ENCODE assay signal across 1 cellular context in genomic region chr15:63077952-63078351, GRCh38.
TF ChIP-seq lines count a peak whose summit lies in the region.

No MANE protein-coding gene starts in this region.

TF ChIP-seq in A549, 52 proteins besides CTCF, POLR2A, EP300 and RAD21:
- TF ChIP-seq EHF (CRISPR knock-in tag; IDR thresholded peaks at IDR 0.05) = no peak
- TF ChIP-seq NR3C1 (IDR thresholded peaks at IDR 0.05) = no peak
- TF ChIP-seq MAZ (IDR thresholded peaks at IDR 0.05; ENCODE audit: borderline replicate concordance, low read depth, low read length) = no peak
- no peak for TF ChIP-seq SREBF2 (IDR thresholded peaks at IDR 0.05)
- TF ChIP-seq KDM1A (IDR thresholded peaks at IDR 0.05; ENCODE audit: low read depth) = no peak
- TF ChIP-seq, protein P1, sequence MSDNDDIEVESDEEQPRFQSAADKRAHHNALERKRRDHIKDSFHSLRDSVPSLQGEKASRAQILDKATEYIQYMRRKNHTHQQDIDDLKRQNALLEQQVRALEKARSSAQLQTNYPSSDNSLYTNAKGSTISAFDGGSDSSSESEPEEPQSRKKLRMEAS (IDR thresholded peaks at IDR 0.05) = no peak
- TF ChIP-seq FOSL2 (IDR thresholded peaks at IDR 0.05) = no peak
- TF ChIP-seq FOSL2 (CRISPR knock-in tag; IDR thresholded peaks at IDR 0.05) = no peak
- TF ChIP-seq, protein P2, sequence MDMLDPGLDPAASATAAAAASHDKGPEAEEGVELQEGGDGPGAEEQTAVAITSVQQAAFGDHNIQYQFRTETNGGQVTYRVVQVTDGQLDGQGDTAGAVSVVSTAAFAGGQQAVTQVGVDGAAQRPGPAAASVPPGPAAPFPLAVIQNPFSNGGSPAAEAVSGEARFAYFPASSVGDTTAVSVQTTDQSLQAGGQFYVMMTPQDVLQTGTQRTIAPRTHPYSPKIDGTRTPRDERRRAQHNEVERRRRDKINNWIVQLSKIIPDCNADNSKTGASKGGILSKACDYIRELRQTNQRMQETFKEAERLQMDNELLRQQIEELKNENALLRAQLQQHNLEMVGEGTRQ (IDR thresholded peaks at IDR 0.05) = no peak
- no peak for TF ChIP-seq NPAS2 (CRISPR knock-in tag; IDR thresholded peaks at IDR 0.05; ENCODE audit: borderline replicate concordance)
- no peak for TF ChIP-seq HOXB13 (CRISPR knock-in tag; IDR thresholded peaks at IDR 0.05; ENCODE audit: low read depth)
- TF ChIP-seq HOXA7 (CRISPR knock-in tag; IDR thresholded peaks at IDR 0.05) = no peak
- no peak for TF ChIP-seq RCOR1 (IDR thresholded peaks at IDR 0.05; ENCODE audit: low read depth, low read length)
- no peak for TF ChIP-seq RARB (CRISPR knock-in tag; IDR thresholded peaks at IDR 0.05)
- TF ChIP-seq TP53 (CRISPR knock-in tag; IDR thresholded peaks at IDR 0.05) = no peak
- TF ChIP-seq HDAC2 (IDR thresholded peaks at IDR 0.05) = no peak
- no peak for TF ChIP-seq RFX5 (IDR thresholded peaks at IDR 0.05)
- TF ChIP-seq NFE2L2 (conservative IDR thresholded peaks at IDR 0.05; ENCODE audit: low read length) = no peak
- no peak for TF ChIP-seq HES2 (IDR thresholded peaks at IDR 0.05)
- TF ChIP-seq, protein P3, sequence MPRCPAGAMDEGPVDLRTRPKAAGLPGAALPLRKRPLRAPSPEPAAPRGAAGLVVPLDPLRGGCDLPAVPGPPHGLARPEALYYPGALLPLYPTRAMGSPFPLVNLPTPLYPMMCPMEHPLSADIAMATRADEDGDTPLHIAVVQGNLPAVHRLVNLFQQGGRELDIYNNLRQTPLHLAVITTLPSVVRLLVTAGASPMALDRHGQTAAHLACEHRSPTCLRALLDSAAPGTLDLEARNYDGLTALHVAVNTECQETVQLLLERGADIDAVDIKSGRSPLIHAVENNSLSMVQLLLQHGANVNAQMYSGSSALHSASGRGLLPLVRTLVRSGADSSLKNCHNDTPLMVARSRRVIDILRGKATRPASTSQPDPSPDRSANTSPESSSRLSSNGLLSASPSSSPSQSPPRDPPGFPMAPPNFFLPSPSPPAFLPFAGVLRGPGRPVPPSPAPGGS (IDR thresholded peaks at IDR 0.05) = no peak
- TF ChIP-seq, protein P4, sequence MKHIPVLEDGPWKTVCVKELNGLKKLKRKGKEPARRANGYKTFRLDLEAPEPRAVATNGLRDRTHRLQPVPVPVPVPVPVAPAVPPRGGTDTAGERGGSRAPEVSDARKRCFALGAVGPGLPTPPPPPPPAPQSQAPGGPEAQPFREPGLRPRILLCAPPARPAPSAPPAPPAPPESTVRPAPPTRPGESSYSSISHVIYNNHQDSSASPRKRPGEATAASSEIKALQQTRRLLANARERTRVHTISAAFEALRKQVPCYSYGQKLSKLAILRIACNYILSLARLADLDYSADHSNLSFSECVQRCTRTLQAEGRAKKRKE (CRISPR knock-in tag; IDR thresholded peaks at IDR 0.05; ENCODE audit: low read depth) = no peak
TF ChIP-seq in A549: peak in this region for 0.
